9 cellular contexts compared by ENCODE assay signal in the genomic region with DNA sequence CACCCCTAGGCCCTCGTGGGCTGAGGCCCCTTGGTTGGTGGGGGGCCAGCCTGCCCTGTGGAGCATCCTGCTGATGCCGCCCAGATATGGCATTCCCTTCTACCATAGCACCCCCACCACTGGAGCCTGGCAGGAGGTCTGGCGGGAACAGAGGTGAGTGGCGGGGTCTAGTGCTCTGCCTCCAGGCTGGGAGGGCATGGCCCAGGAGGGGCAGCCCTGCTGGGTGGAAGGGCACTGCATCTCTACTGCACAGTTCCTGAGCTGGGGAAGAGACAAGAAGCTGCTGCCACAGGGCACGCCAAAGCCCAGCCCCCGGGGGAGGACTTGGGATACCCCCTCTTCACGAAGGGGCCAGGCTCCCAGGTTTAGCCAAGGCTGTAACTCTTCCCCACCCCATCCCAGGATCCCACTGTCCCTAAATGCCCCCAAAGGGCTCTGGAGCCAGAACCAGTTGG. TPM values are rescaled to one million over a fixed set of nuclear protein-coding genes. Genes with fewer than 3 reads are reported as not detected.
DNase-seq lines count a peak whose midpoint lies in the region; TF ChIP-seq lines count a peak whose summit lies in the region.
"Had no signal": no experiment of that assay in that cellular context is flagged by ENCODE, and none has a peak within 500 bp of the region (broad histone marks: within the 10 kb centered on the region; RNA-seq: fewer than 3 reads in every experiment).

No MANE protein-coding gene starts in this region.

- H3K4me2 ChIP-seq in DOHH2 (ENCODE audit: low read length) (peak overlapping the region; percentile 77), Karpas-422 (ENCODE audit: low read depth, low read length, poor library complexity, severe bottlenecking) (peak overlapping the region; percentile 85)

- H3K36me3 ChIP-seq in DOHH2 (ENCODE audit: control insufficient read depth, low read length) (peaks cover 11% of the 10 kb centered on the region), Karpas-422 (ENCODE audit: insufficient read depth, low read length) (peaks cover 8% of the 10 kb centered on the region), colonic mucosa (no peaks in the 10 kb centered on the region), rectal smooth muscle tissue (ENCODE audit: control insufficient read depth, insufficient read depth, low read length) (peaks cover 7% of the 10 kb centered on the region)

- H3K9me3 ChIP-seq in DOHH2 (ENCODE audit: control insufficient read depth, insufficient read depth, low read length): no peaks in the 10 kb centered on the region
- H3K9me3 ChIP-seq in Karpas-422 (ENCODE audit: low read length): no peaks in the 10 kb centered on the region
- H3K9me3 ChIP-seq in colonic mucosa: no peaks in the 10 kb centered on the region

- H3K4me1 ChIP-seq in DOHH2 (ENCODE audit: control insufficient read depth, low read length): peaks cover 46% of the 10 kb centered on the region
- H3K4me1 ChIP-seq in Karpas-422 (ENCODE audit: low read length): peaks cover 32% of the 10 kb centered on the region
- H3K4me1 ChIP-seq in colonic mucosa: peaks cover 18% of the 10 kb centered on the region
- H3K4me1 ChIP-seq in rectal smooth muscle tissue (ENCODE audit: control insufficient read depth, insufficient read depth, low read length): peaks cover 16% of the 10 kb centered on the region

- H3K79me2 ChIP-seq in DOHH2 (ENCODE audit: control insufficient read depth, low read length) (peaks cover 28% of the 10 kb centered on the region), Karpas-422 (ENCODE audit: low read length) (peaks cover 22% of the 10 kb centered on the region)

- H3K27ac ChIP-seq in DOHH2 (ENCODE audit: low read depth, low read length) (no peak overlapping the region), Karpas-422 (ENCODE audit: low read length) (no peak overlapping the region), colonic mucosa (peak overlapping the region; percentile 96), rectal smooth muscle tissue (ENCODE audit: low read depth, low read length) (no peak overlapping the region)
- H3K27ac ChIP-seq: brain microvascular endothelial cell had no signal

- H3K4me3 ChIP-seq in DOHH2 (ENCODE audit: low read length) (peak overlapping the region; percentile 89), Karpas-422 (ENCODE audit: low read length) (peak overlapping the region; percentile 88; the same call in 1 of the 2 replicates), colonic mucosa (peak overlapping the region; percentile 77), rectal smooth muscle tissue (ENCODE audit: low read length) (peak overlapping the region; percentile 90)

- intact Hi-C loops in colonic mucosa (cut with DNase I): no loop called here

- TF ChIP-seq CTCF in DOHH2 (IDR thresholded peaks at IDR 0.05; ENCODE audit: low read depth, low read length, poor library complexity, severe bottlenecking): no peak
- TF ChIP-seq CTCF in colonic mucosa (IDR thresholded peaks at IDR 0.05): no peak

- peaks cover 10% of the 10 kb centered on the region; the same call in 1 of the 2 replicates for H4K20me1 ChIP-seq in DOHH2 (ENCODE audit: control insufficient read depth, insufficient read depth, low read depth, low read length)
- peaks cover 26% of the 10 kb centered on the region; the same call in 1 of the 2 replicates for H4K20me1 ChIP-seq in Karpas-422 (ENCODE audit: insufficient read depth, low read depth, low read length)

- peaks cover 15% of the 10 kb centered on the region for H3K27me3 ChIP-seq in DOHH2 (ENCODE audit: control insufficient read depth, low read length)
- no peaks in the 10 kb centered on the region for H3K27me3 ChIP-seq in Karpas-422 (ENCODE audit: low read length)
- no peaks in the 10 kb centered on the region for H3K27me3 ChIP-seq in colonic mucosa
- no peaks in the 10 kb centered on the region for H3K27me3 ChIP-seq in rectal smooth muscle tissue (ENCODE audit: control insufficient read depth, insufficient read depth, low read length)
- H3K27me3 ChIP-seq: brain microvascular endothelial cell had no signal

- H3K9ac ChIP-seq in Karpas-422 (ENCODE audit: low read length): peak overlapping the region; percentile 87
- peak overlapping the region; percentile 46 to 88 for H3K9ac ChIP-seq in colonic mucosa (ENCODE audit: low read depth in 2 of 2, low read length in 2 of 2)
- no peak overlapping the region for H3K9ac ChIP-seq in rectal smooth muscle tissue (ENCODE audit: low read length)

- H2AFZ ChIP-seq in Karpas-422 (ENCODE audit: low read length): no peak overlapping the region

- no peaks in the 10 kb centered on the region for H3F3A ChIP-seq in DOHH2 (ENCODE audit: control insufficient read depth, insufficient read depth)

- H3K9me2 ChIP-seq in DOHH2 (replicated peaks; ENCODE audit: control insufficient read depth, low read length) (no peaks in the 10 kb centered on the region), Karpas-422 (replicated peaks; ENCODE audit: insufficient read depth, low read length) (no peaks in the 10 kb centered on the region)

- no peak for DNase-seq in Karpas-422
- DNase-seq in colonic mucosa: no peak
- DNase-seq in NCI-H226: no peak
- no peak for DNase-seq in C1 segment of cervical spinal cord (lab: John Stamatoyannopoulos, UW)
- DNase-seq in SHP77 treated with DMSO at 0.1 percent for 48 hours (lab: John Stamatoyannopoulos, UW): no peak
- DNase-seq: brain microvascular endothelial cell had no signal

RNA-seq across cellular contexts. Expression of a gene that starts 2.4 kb away (rescaled TPM):
- 15.3 and 21.4 TPM in 2 replicates for total RNA-seq in Karpas-422 (2014; rRNA removed; shearing (Covaris generic); ENCODE audit: low replicate concordance)
- 10 to 100 TPM; 32.1 to 46.9 TPM for total RNA-seq in colonic mucosa

RNA-seq across cellular contexts. Expression of a gene that starts 11.0 kb away (rescaled TPM):
- total RNA-seq in Karpas-422 (2014; rRNA removed; shearing (Covaris generic); ENCODE audit: low replicate concordance): not detected in 2 replicates
- total RNA-seq in colonic mucosa: under 1 TPM in 1 of 2 donors, not detected in 1; 0.32 TPM
- total RNA-seq: osteocyte had no signal

RNA-seq across cellular contexts. Expression of a gene that starts 26.9 kb away (rescaled TPM):
- 1.5 and 15.2 TPM in 2 replicates for total RNA-seq in Karpas-422 (2014; rRNA removed; shearing (Covaris generic); ENCODE audit: low replicate concordance)
- total RNA-seq in colonic mucosa: 1 to 10 TPM; 5.4 to 6.9 TPM

RNA-seq across cellular contexts. Expression of a gene that starts 29.8 kb away (rescaled TPM):
- 31.7 and 50.4 TPM in 2 replicates for total RNA-seq in Karpas-422 (2014; rRNA removed; shearing (Covaris generic); ENCODE audit: low replicate concordance)
- total RNA-seq in colonic mucosa: 10 to 100 TPM; 14.9 to 18.7 TPM

RNA-seq across cellular contexts. Expression of a gene that starts 30.1 kb away (rescaled TPM):
- total RNA-seq in Karpas-422 (2014; rRNA removed; shearing (Covaris generic); ENCODE audit: low replicate concordance): 47.7 and 112 TPM in 2 replicates
- total RNA-seq in colonic mucosa: 10 to 100 TPM; 73.8 to 87.4 TPM
